12 cellular contexts compared by ENCODE assay signal in genomic region chr2:64260093-64260808, GRCh38.
DNase-seq lines count a peak whose midpoint lies in the region; ATAC-seq and TF ChIP-seq lines count a peak whose summit lies in the region.
"Had no signal": no experiment of that assay in that cellular context is flagged by ENCODE, and none has a peak within 500 bp of the region (broad histone marks: within the 10 kb centered on the region; RNA-seq: fewer than 3 reads in every experiment).

No MANE protein-coding gene starts in this region.

- H3K4me1 Mint-ChIP-seq in activated B cell treated with CpG ODN at 0.5 μM for 24 hours = peaks cover 41% of the 10 kb centered on the region

- 87 to 91% methylated on average over 6 of the region's 6 CpGs for WGBS in GM23248 (ENCODE audit: low coverage in 1 of 2, low lambda C conversion rate in 2 of 2, missing lambda C conversion rate in 2 of 2), 2 experiments

- H3K4me2 ChIP-seq in GM23248 (ENCODE audit: unreplicated experiment) = no peak overlapping the region

- peaks cover 0 to 3% of the 10 kb centered on the region in 2 donors for H3K4me1 ChIP-seq in muscle layer of duodenum (ENCODE audit: control insufficient read depth in 1 of 2, insufficient read depth in 2 of 2, low read length in 2 of 2)
- peaks cover 13% of the 10 kb centered on the region for H3K4me1 ChIP-seq in GM23248 (ENCODE audit: insufficient read depth)

- H3K9ac ChIP-seq in GM23248 = no peak overlapping the region

- no peak overlapping the region for H2AFZ ChIP-seq in GM23248

- H3K27ac ChIP-seq in muscle layer of duodenum (ENCODE audit: low read length) = peak overlapping the region; percentile 62
- H3K27ac ChIP-seq in GM23248 = no peak overlapping the region

- in situ Hi-C loops in GM23248 (cut with MboI) = no loop called here

- H3K4me3 Mint-ChIP-seq in activated B cell treated with CpG ODN at 0.5 μM for 24 hours = peak overlapping the region; percentile 70

- H3K9me3 ChIP-seq in muscle layer of duodenum (ENCODE audit: control insufficient read depth in 1 of 2, low read length in 2 of 2) = no peaks in the 10 kb centered on the region
- H3K9me3 ChIP-seq in GM23248 (ENCODE audit: low read depth) = no peaks in the 10 kb centered on the region
- H3K9me3 ChIP-seq: thoracic aorta had no signal

- peak overlapping the region; percentile 92 for H3K27ac Mint-ChIP-seq in activated B cell treated with CpG ODN at 0.5 μM for 24 hours

- no peaks in the 10 kb centered on the region for H3K27me3 Mint-ChIP-seq in activated B cell treated with CpG ODN at 0.5 μM for 24 hours

- H3K9me3 Mint-ChIP-seq in activated B cell treated with CpG ODN at 0.5 μM for 24 hours = no peaks in the 10 kb centered on the region

- H4K20me1 ChIP-seq in GM23248 (ENCODE audit: insufficient read depth) = no peaks in the 10 kb centered on the region

- no peaks in the 10 kb centered on the region for H3K36me3 ChIP-seq in muscle layer of duodenum (ENCODE audit: control insufficient read depth in 1 of 2, insufficient read depth in 2 of 2, low read length in 2 of 2)
- no peaks in the 10 kb centered on the region for H3K36me3 ChIP-seq in GM23248 (ENCODE audit: low read depth)
- H3K36me3 ChIP-seq: thoracic aorta had no signal

- ATAC-seq in GM19025 (IDR thresholded peaks at IDR 0.05; ENCODE audit: low read depth, unreplicated experiment) (peak; percentile 6), activated B cell treated with CpG ODN at 0.5 μM for 24 hours (ENCODE audit: low read depth) (peak; percentile 5), HG03095 (IDR thresholded peaks at IDR 0.05; ENCODE audit: unreplicated experiment) (no peak)
- ATAC-seq: HCT116 had no signal

- H3K79me2 ChIP-seq in GM23248 (ENCODE audit: insufficient read depth) = no peaks in the 10 kb centered on the region

- DNase-seq in AML-193 (lab: John Stamatoyannopoulos, UW) = peak; percentile 39 to 45
- no peak for DNase-seq in activated B cell treated with CpG ODN at 0.5 μM for 24 hours
- DNase-seq in NCI-H2196 treated with DMSO at 0.1 percent for 48 hours (lab: John Stamatoyannopoulos, UW; ENCODE audit: unreplicated experiment) = no peak
- DNase-seq in NCI-H2029 treated with DMSO at 0.1 percent for 48 hours (lab: John Stamatoyannopoulos, UW) = no peak
- no peak for DNase-seq in GM23248
- DNase-seq: activated CD8-positive, alpha-beta memory T cell treated with anti-CD3 and anti-CD28 coated beads, Interleukin-2, amount 50 U/mL, for 4 hours; glutamatergic neuron had no signal

- TF ChIP-seq CTCF in activated B cell treated with CpG ODN at 0.5 μM for 24 hours (IDR thresholded peaks at IDR 0.05) = no peak

- H3K4me3 ChIP-seq in muscle layer of duodenum (ENCODE audit: low read depth in 1 of 2, low read length in 2 of 2) = no peak overlapping the region
- H3K4me3 ChIP-seq in GM23248 = no peak overlapping the region
- H3K4me3 ChIP-seq: thoracic aorta had no signal

- H3K27me3 ChIP-seq in muscle layer of duodenum (ENCODE audit: low read depth, low read length) = no peaks in the 10 kb centered on the region
- H3K27me3 ChIP-seq in GM23248 (replicated peaks; ENCODE audit: insufficient read depth) = no peaks in the 10 kb centered on the region

- CTCF ChIA-PET in activated B cell treated with CpG ODN at 0.5 μM for 24 hours (lab: Charles Lee) = interaction anchor here (1.3 kb wide), 1 partner anchor 67 kb away, joined by 8 read pairs; no protein-coding TSS in a partner anchor

- H3K36me3 Mint-ChIP-seq in activated B cell treated with CpG ODN at 0.5 μM for 24 hours (ENCODE audit: low read depth) = no peaks in the 10 kb centered on the region

- POLR2A ChIA-PET in activated B cell treated with CpG ODN at 0.5 μM for 24 hours (lab: Charles Lee) = interaction anchor here (0.6 to 1.7 kb wide), 13 partner anchors 8 to 211 kb away, joined by 3 to 17 read pairs (median 4); no protein-coding TSS in a partner anchor

- intact Hi-C loops in activated B cell treated with CpG ODN at 0.5 μM for 24 hours (cut with micrococcal nuclease) = loop anchor here (5.0 kb wide), 1 partner anchor 33 kb away; no protein-coding TSS in a partner anchor

- H3K9me2 ChIP-seq in GM23248 (ENCODE audit: insufficient read depth) = no peaks in the 10 kb centered on the region

- no peaks in the 10 kb centered on the region for H3F3A ChIP-seq in GM23248 (ENCODE audit: insufficient read depth)

Comparison
In these comparisons a context has a peak if more than half of its experiments do, and no peak if none do; other contexts are left out.
1. DNase-seq: peak in AML-193 (2 of 2); none in activated B cell treated with CpG ODN at 0.5 μM for 24 hours (single experiment), NCI-H2196 treated with DMSO at 0.1 percent for 48 hours (single experiment), NCI-H2029 treated with DMSO at 0.1 percent for 48 hours (single experiment) and GM23248 (single experiment).